1 cellular context compared by ENCODE assay signal in genomic region chr3:135106445-135106844, GRCh38.
TF ChIP-seq lines count a peak whose summit lies in the region.

No MANE protein-coding gene starts in this region.

TF ChIP-seq in H1, 55 proteins besides CTCF, POLR2A, EP300 and RAD21 (continued from another document):
- TF ChIP-seq TAF7 (optimal IDR thresholded peaks at IDR 0.05; ENCODE audit: borderline replicate concordance, low read depth, low read length) (no peak), KDM4A (IDR thresholded peaks at IDR 0.05; ENCODE audit: low read depth, low read length, severe bottlenecking) (no peak)
